ENCODE assay signal across 8 cellular contexts in genomic region chr17:19317359-19318095, GRCh38. TPM values are rescaled to one million over a fixed set of nuclear protein-coding genes. Genes with fewer than 3 reads are reported as not detected.
DNase-seq lines count a peak whose midpoint lies in the region; ATAC-seq and TF ChIP-seq lines count a peak whose summit lies in the region.

No MANE protein-coding gene starts in this region.

- DNase-seq in SK-N-DZ (ENCODE audit: low spot score): peak; percentile 75
- peak; percentile 72 to 88 for DNase-seq in cardiac muscle cell (ENCODE audit: low read depth in 1 of 2, low spot score in 1 of 2)
- peak; percentile 89 to 95 (median 93) for DNase-seq in ovary
- DNase-seq in NCI-H2171 (lab: John Stamatoyannopoulos, UW): no peak
- no peak for DNase-seq in NCI-H1092 (lab: John Stamatoyannopoulos, UW)

- intact Hi-C loops in ovary (cut with DNase I): no loop called here

- no peak for TF ChIP-seq POLR2A in ovary (IDR thresholded peaks at IDR 0.05)

- ATAC-seq in HG02642 (IDR thresholded peaks at IDR 0.05; ENCODE audit: poor library complexity, unreplicated experiment) (peak; percentile 72), HG02759 (IDR thresholded peaks at IDR 0.05; ENCODE audit: unreplicated experiment) (no peak)

- H4K20me1 ChIP-seq in BLaER1 treated with 17β-estradiol and CSF1 and Interleukin-3, amounts not matched to agents 10 nM and 100 nM: peaks cover 0 to 58% (median 5%) of the 10 kb centered on the region in 11 experiments; a peak in 8 of 22 replicates

- peaks cover 24 to 43% (median 39%) of the 10 kb centered on the region in 10 experiments for H3K4me1 ChIP-seq in BLaER1 treated with 17β-estradiol and CSF1 and Interleukin-3, amounts not matched to agents 10 nM and 100 nM
- H3K4me1 ChIP-seq in cardiac muscle cell (ENCODE audit: low read depth) (peaks cover 11% of the 10 kb centered on the region), ovary (ENCODE audit: insufficient read depth) (peaks cover 4% of the 10 kb centered on the region)

- TF ChIP-seq CTCF in cardiac muscle cell (IDR thresholded peaks at IDR 0.05; ENCODE audit: low read depth, low read length) (peak; percentile 30), ovary (IDR thresholded peaks at IDR 0.05) (peak in 1 of 3 donors; percentile 22)

- no peaks in the 10 kb centered on the region for H3K36me3 ChIP-seq in BLaER1 treated with 17β-estradiol and CSF1 and Interleukin-3, amounts not matched to agents 10 nM and 100 nM
- peaks cover 3% of the 10 kb centered on the region for H3K36me3 ChIP-seq in cardiac muscle cell
- no peaks in the 10 kb centered on the region for H3K36me3 ChIP-seq in ovary

- H3K27me3 ChIP-seq in BLaER1 treated with 17β-estradiol and CSF1 and Interleukin-3, amounts not matched to agents 10 nM and 100 nM: peaks cover 27 to 92% (median 39%) of the 10 kb centered on the region in 11 experiments; a peak in 21 of 22 replicates
- H3K27me3 ChIP-seq in cardiac muscle cell (no peaks in the 10 kb centered on the region), ovary (no peaks in the 10 kb centered on the region)

- H3K4me3 ChIP-seq in BLaER1 treated with 17β-estradiol and CSF1 and Interleukin-3, amounts not matched to agents 10 nM and 100 nM: no peak overlapping the region
- H3K4me3 ChIP-seq in cardiac muscle cell (no peak overlapping the region), ovary (no peak overlapping the region)

- TF ChIP-seq EP300 in ovary (IDR thresholded peaks at IDR 0.05): no peak

- H3K9me3 ChIP-seq in BLaER1 treated with 17β-estradiol and CSF1 and Interleukin-3, amounts not matched to agents 10 nM and 100 nM (replicated peaks in 1 of 11): no peaks in the 10 kb centered on the region
- H3K9me3 ChIP-seq in cardiac muscle cell (ENCODE audit: low read depth) (no peaks in the 10 kb centered on the region), ovary (no peaks in the 10 kb centered on the region)

- 35 to 39% (median 39%) methylated on average over 19 of the region's 19 CpGs for WGBS in ovary, 3 donors

- H3K27ac ChIP-seq in BLaER1 treated with 17β-estradiol and CSF1 and Interleukin-3, amounts not matched to agents 10 nM and 100 nM: no peak overlapping the region
- H3K27ac ChIP-seq in cardiac muscle cell (peak overlapping the region; percentile 3), ovary (peak overlapping the region; percentile 35 to 56)

- 0 out of 22 replicates have a peak overlapping the region, but pooled peaks of 1 of the 11 experiments have one; percentile 24 for H3K9ac ChIP-seq in BLaER1 treated with 17β-estradiol and CSF1 and Interleukin-3, amounts not matched to agents 10 nM and 100 nM

- peak overlapping the region; percentile 57 to 90 (median 72) for H3K4me2 ChIP-seq in BLaER1 treated with 17β-estradiol and CSF1 and Interleukin-3, amounts not matched to agents 10 nM and 100 nM

RNA-seq across cellular contexts. Expression of gene B9D1, which starts 45.0 kb away (rescaled TPM):
- 23.1 and 46.3 TPM in 2 replicates for polyA plus RNA-seq in SK-N-DZ (2014; cell fraction: cytosol; rRNA removed)
- 50.2 and 66.7 TPM in 2 replicates for polyA plus RNA-seq in SK-N-DZ (2014; cell fraction: nucleus; rRNA removed)
- 54.0 and 54.5 TPM in 2 replicates for total RNA-seq in cardiac muscle cell
- polyA plus RNA-seq in cardiac muscle cell: 58.7 and 65.7 TPM in 2 replicates
- total RNA-seq in ovary: 10 to 100 TPM; 19.6 to 60.5 (median 26.9) TPM
- polyA plus RNA-seq in ovary: 10 to 100 TPM; 11.9 to 16.8 TPM

Comparison
In these comparisons a context has a peak if more than half of its experiments do, and no peak if none do; other contexts are left out.
1. H3K27ac ChIP-seq: peak in cardiac muscle cell (single experiment) and ovary (2 of 2); none in BLaER1 treated with 17β-estradiol and CSF1 and Interleukin-3, amounts not matched to agents 10 nM and 100 nM (0 of 11).
2. DNase-seq: peak in SK-N-DZ (single experiment), cardiac muscle cell (2 of 2) and ovary (5 of 5); none in NCI-H2171 (single experiment) and NCI-H1092 (single experiment).